16 cellular contexts compared by ENCODE assay signal in the genomic region with DNA sequence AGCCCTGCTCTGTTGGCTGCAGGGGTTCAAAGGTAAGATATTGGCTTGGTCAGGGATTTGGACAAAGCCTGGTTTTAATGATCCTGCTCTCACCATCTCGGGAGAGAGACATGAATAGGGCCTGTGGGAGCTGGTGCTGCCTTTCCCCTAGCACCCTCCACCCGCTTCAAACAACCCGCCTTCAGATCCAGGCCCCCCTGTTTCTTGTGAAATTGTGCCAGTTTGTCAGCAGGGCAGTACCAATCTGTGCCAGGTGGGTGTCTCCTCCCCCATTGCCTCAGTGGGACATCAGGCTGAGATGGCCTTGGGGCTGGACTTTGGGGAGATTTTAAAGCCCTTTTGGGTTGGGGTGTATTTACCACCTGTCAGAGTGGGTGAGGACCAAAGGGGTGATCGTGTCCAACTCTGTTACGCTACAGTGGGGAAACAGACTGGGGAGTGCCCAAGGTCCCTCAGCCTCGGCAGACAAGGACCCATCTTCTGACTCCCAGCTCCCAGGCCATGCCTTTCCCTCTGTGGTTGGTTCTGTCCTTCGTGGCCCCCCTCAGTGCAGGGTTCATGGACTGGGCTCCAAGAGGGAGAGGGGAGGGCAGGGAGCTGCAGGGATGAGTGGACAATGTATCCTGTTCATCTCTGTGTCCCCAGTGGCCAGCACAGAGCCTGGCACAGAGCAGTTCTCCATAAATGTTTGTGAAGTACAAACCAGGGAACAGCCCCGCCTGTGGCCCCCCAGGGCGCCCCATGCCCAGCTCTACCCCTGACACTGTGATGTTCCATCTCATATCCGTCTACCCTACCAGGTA. TPM values are rescaled to one million over a fixed set of nuclear protein-coding genes. Genes with fewer than 3 reads are reported as not detected.
DNase-seq lines count a peak whose midpoint lies in the region; ATAC-seq and TF ChIP-seq lines count a peak whose summit lies in the region.
"Had no signal": no experiment of that assay in that cellular context is flagged by ENCODE, and none has a peak within 500 bp of the region (broad histone marks: within the 10 kb centered on the region; RNA-seq: fewer than 3 reads in every experiment).

No MANE protein-coding gene starts in this region.

- H3K27ac Mint-ChIP-seq in neural crest cell (ENCODE audit: unreplicated experiment): no peak overlapping the region
- H3K27ac Mint-ChIP-seq: dendritic cell treated with granulocyte-macrophage colony-stimulating factor and Interleukin-4, amounts not matched to agents 40 ng/mL and 50 ng/mL, for 4 days; stimulated activated memory B cell treated with anti-CD40 and anti-IgM and Interleukin-4, amounts not matched to agents 10 μg/mL and 1 μg/mL and 100 μg/mL, for 72 hours had no signal

- TF ChIP-seq CTCF in neural crest cell (conservative IDR thresholded peaks at IDR 0.05): no peak

- no peak for ATAC-seq in right cardiac atrium
- no peak for ATAC-seq in Right ventricle myocardium superior (ENCODE audit: poor library complexity)
- no peak for ATAC-seq in GM21576 (IDR thresholded peaks at IDR 0.05; ENCODE audit: unreplicated experiment)
- no peak for ATAC-seq in GM19328 (IDR thresholded peaks at IDR 0.05; ENCODE audit: unreplicated experiment)
- ATAC-seq: esophagus mucosa; GM12878; stimulated activated memory B cell treated with anti-CD40 and anti-IgM and Interleukin-4, amounts not matched to agents 10 μg/mL and 1 μg/mL and 100 μg/mL, for 72 hours had no signal

- peaks cover 27% of the 10 kb centered on the region for H3K27me3 Mint-ChIP-seq in neural crest cell (ENCODE audit: low read depth)

- DNase-seq in right cardiac atrium (peak in 1 of 3 donors; percentile 28), Right ventricle myocardium superior (no peak), epidermal melanocyte (ENCODE audit: insufficient read length, low spot score) (peak; percentile 3), neural crest cell (ENCODE audit: low read depth, low spot score) (no peak), NCI-H1105 (lab: John Stamatoyannopoulos, UW) (no peak), NCI-H524 treated with DMSO at 0.1 percent for 48 hours (lab: John Stamatoyannopoulos, UW) (no peak)
- DNase-seq: NCI-H1694, NCI-H2227 treated with DMSO at 0.1 percent for 48 hours, SHP77 treated with DMSO at 0.1 percent for 48 hours had no signal

- peaks cover 59% of the 10 kb centered on the region for H3K4me1 Mint-ChIP-seq in neural crest cell

- H3K9me3 Mint-ChIP-seq in neural crest cell: no peaks in the 10 kb centered on the region
- H3K9me3 Mint-ChIP-seq: dendritic cell treated with granulocyte-macrophage colony-stimulating factor and Interleukin-4, amounts not matched to agents 40 ng/mL and 50 ng/mL, for 4 days; stimulated activated memory B cell treated with anti-CD40 and anti-IgM and Interleukin-4, amounts not matched to agents 10 μg/mL and 1 μg/mL and 100 μg/mL, for 72 hours had no signal

- H3K4me1 ChIP-seq in right cardiac atrium (ENCODE audit: control insufficient read depth, insufficient read depth, low read length): peaks cover 11% of the 10 kb centered on the region

- H3K4me3 ChIP-seq in right cardiac atrium (ENCODE audit: low read length): no peak overlapping the region
- H3K4me3 ChIP-seq: GM12878, hepatocyte had no signal

- no peaks in the 10 kb centered on the region for H3K9me3 ChIP-seq in right cardiac atrium (ENCODE audit: control insufficient read depth, low read length)

- peak overlapping the region; percentile 48 for H3K27ac ChIP-seq in right cardiac atrium (ENCODE audit: low read length)
- H3K27ac ChIP-seq: hepatocyte had no signal

- peak overlapping the region; percentile 82 for H3K4me3 Mint-ChIP-seq in neural crest cell
- H3K4me3 Mint-ChIP-seq: dendritic cell treated with granulocyte-macrophage colony-stimulating factor and Interleukin-4, amounts not matched to agents 40 ng/mL and 50 ng/mL, for 4 days; stimulated activated memory B cell treated with anti-CD40 and anti-IgM and Interleukin-4, amounts not matched to agents 10 μg/mL and 1 μg/mL and 100 μg/mL, for 72 hours had no signal

- intact Hi-C loops in right cardiac atrium (cut with DNase I) (loop anchor here in 1 of 4 donors (5.0 kb wide), 1 partner anchor 46 kb away; no protein-coding TSS in a partner anchor), Right ventricle myocardium superior (cut with DNase I) (no loop called here)

- no peaks in the 10 kb centered on the region for H3K36me3 Mint-ChIP-seq in neural crest cell (ENCODE audit: low read depth)
- H3K36me3 Mint-ChIP-seq: stimulated activated memory B cell treated with anti-CD40 and anti-IgM and Interleukin-4, amounts not matched to agents 10 μg/mL and 1 μg/mL and 100 μg/mL, for 72 hours had no signal

- 74% methylated on average over 10 of the region's 10 CpGs for WGBS in right cardiac atrium

- H3K27me3 ChIP-seq in right cardiac atrium (ENCODE audit: control insufficient read depth, insufficient read depth): no peaks in the 10 kb centered on the region
- H3K27me3 ChIP-seq: hepatocyte had no signal

RNA-seq across cellular contexts. Expression of gene ARHGAP23, which starts 3.3 kb away (rescaled TPM):
- total RNA-seq in right cardiac atrium (10 to 100 TPM; 61.8 to 96.9 (median 77.4) TPM), Right ventricle myocardium superior (58.3 TPM), neural crest cell (25.7 and 30.0 TPM in 2 replicates)
- polyA plus RNA-seq in right cardiac atrium: 40.7 TPM
